8 cellular contexts compared by ENCODE assay signal in genomic region chr21:33374080-33374873, GRCh38. TPM values are rescaled to one million over a fixed set of nuclear protein-coding genes. Genes with fewer than 3 reads are reported as not detected.
DNase-seq lines count a peak whose midpoint lies in the region; ATAC-seq and TF ChIP-seq lines count a peak whose summit lies in the region.

No MANE protein-coding gene starts in this region.

- no peak overlapping the region for H2AFZ ChIP-seq in PC-9

- ATAC-seq in HG03139 (IDR thresholded peaks at IDR 0.05; ENCODE audit: unreplicated experiment), result peak; percentile 51
- peak; percentile 70 to 78 (median 75) for ATAC-seq in heart left ventricle
- no peak for ATAC-seq in GM18907 (IDR thresholded peaks at IDR 0.05; ENCODE audit: unreplicated experiment)
- no peak for ATAC-seq in GM21390 (IDR thresholded peaks at IDR 0.05; ENCODE audit: unreplicated experiment)

- CTCF ChIA-PET in PC-9 (lab: Charles Lee), result interaction anchor here (0.7 kb wide), 1 partner anchor 49 kb away, joined by 4 read pairs; the partner anchor contains the start of gene IFNAR1

- H4K20me1 ChIP-seq in PC-9 (ENCODE audit: insufficient read depth), result no peaks in the 10 kb centered on the region

- intact Hi-C loops in PC-9 (cut with micrococcal nuclease; ENCODE audit: unreplicated experiment), result loop anchor here (1.0 to 2.0 kb wide), 2 partner anchors 71 to 175 kb away; no protein-coding TSS in a partner anchor
- intact Hi-C loops in heart left ventricle (cut with DNase I), result loop anchor here in 8 of 10 donors (1.0 to 10.0 kb wide), 8 partner anchors 71 to 539 kb away; no protein-coding TSS in a partner anchor
- intact Hi-C loops in spleen (cut with DNase I; ENCODE audit: low total_unique reads), result no loop called here

- H3K79me2 ChIP-seq in PC-9 (ENCODE audit: low read depth), result no peaks in the 10 kb centered on the region

- H3K36me3 ChIP-seq in PC-9 (ENCODE audit: low read depth) (no peaks in the 10 kb centered on the region), heart left ventricle (no peaks in the 10 kb centered on the region), spleen (no peaks in the 10 kb centered on the region)

- peak overlapping the region; percentile 57 for H3K4me2 ChIP-seq in PC-9

- no TSS peak for BruUV-seq in PC-9 (replicated peaks; lab: Mats Ljungman, UMichigan)

- H3K27ac ChIP-seq in PC-9 (peak overlapping the region; percentile 81), heart left ventricle (peak overlapping the region in 5 of 12 donors; percentile 11 to 91 (median 34)), spleen (peak overlapping the region; percentile 42 to 90 (median 82))

- 33 to 39% (median 37%) methylated on average over 4 of the region's 4 CpGs for WGBS in heart left ventricle, 4 donors
- 16 to 25% (median 19%) methylated on average over 4 of the region's 4 CpGs for WGBS in spleen, 5 donors

- no peaks in the 10 kb centered on the region for H3K27me3 ChIP-seq in PC-9 (ENCODE audit: insufficient read depth, low read depth)
- H3K27me3 ChIP-seq in heart left ventricle, result no peaks in the 10 kb centered on the region
- peaks cover 0 to 6% (median 0%) of the 10 kb centered on the region in 7 donors for H3K27me3 ChIP-seq in spleen (replicated peaks in 1 of 7)

- H3K9me2 ChIP-seq in PC-9 (ENCODE audit: insufficient read depth), result no peaks in the 10 kb centered on the region

- no peak for TF ChIP-seq POLR2A in heart left ventricle (IDR thresholded peaks at IDR 0.05)
- no peak for TF ChIP-seq POLR2A in spleen (IDR thresholded peaks at IDR 0.05)

- H3K4me1 ChIP-seq in PC-9 (replicated peaks; ENCODE audit: insufficient read depth), result peaks cover 31% of the 10 kb centered on the region
- peaks cover 0 to 47% (median 4%) of the 10 kb centered on the region in 12 donors for H3K4me1 ChIP-seq in heart left ventricle
- H3K4me1 ChIP-seq in spleen, result peaks cover 15 to 94% (median 47%) of the 10 kb centered on the region in 6 donors

- H3K4me3 ChIP-seq in PC-9 (no peak overlapping the region), heart left ventricle (no peak overlapping the region), spleen (peak overlapping the region in 1 of 8 donors; percentile 37)

- POLR2A ChIA-PET in PC-9 (lab: Charles Lee; ENCODE audit: unreplicated experiment), result no interaction called here

- H3K9me3 ChIP-seq in PC-9 (ENCODE audit: insufficient read depth, low read depth) (no peaks in the 10 kb centered on the region), heart left ventricle (peaks cover 0 to 3% (median 0%) of the 10 kb centered on the region in 12 donors), spleen (peaks cover 0 to 5% (median 0%) of the 10 kb centered on the region in 8 donors)

- DNase-seq in EH (ENCODE audit: low read depth) (peak; percentile 60), PC-9 (peak; percentile 32 to 98), heart left ventricle (peak in 3 of 5 donors; percentile 54 to 58 (median 57)), spleen (no peak)
- peak; percentile 62 for DNase-seq in activated naive CD4-positive, alpha-beta T cell treated with anti-CD3 and anti-CD28 coated beads, Interleukin-2, amount 50 U/mL, for 16 hours

- TF ChIP-seq CTCF in PC-9 (conservative IDR thresholded peaks at IDR 0.05) (peak; percentile 71), heart left ventricle (IDR thresholded peaks at IDR 0.05) (peak; percentile 41 to 80 (median 67)), spleen (IDR thresholded peaks at IDR 0.05 in 8 of 11, conservative IDR thresholded peaks at IDR 0.05 in 3 of 11) (peak in 10 of 11 experiments; percentile 29 to 68 (median 56))

- H3F3A ChIP-seq in PC-9 (ENCODE audit: insufficient read depth, low read depth), result peaks cover 27% of the 10 kb centered on the region

RNA-seq across cellular contexts. Expression of gene IFNGR2, which starts 28.9 kb away (rescaled TPM):
- total RNA-seq in PC-9 (2021) (16.0 and 16.1 TPM in 2 replicates), heart left ventricle (10 to 100 TPM; 25.1 to 83.3 (median 35.7) TPM), spleen (100 to 1,000 TPM in 5 of 7 donors, 10 to 100 TPM in 2; 87.1 to 133 (median 114) TPM)
- polyA plus RNA-seq in heart left ventricle (10 to 100 TPM; 25.1 to 27.3 TPM), spleen (10 to 100 TPM; 73.6 to 77.9 (median 77.4) TPM)

RNA-seq across cellular contexts. Expression of gene IFNAR1, which starts 49.5 kb away (rescaled TPM):
- total RNA-seq in PC-9 (2021) (24.2 and 25.5 TPM in 2 replicates), heart left ventricle (10 to 100 TPM; 15.6 to 38.9 (median 22.5) TPM), spleen (10 to 100 TPM; 53.2 to 86.1 (median 75.6) TPM)
- polyA plus RNA-seq in heart left ventricle (10 to 100 TPM in 1 of 2 donors, 1 to 10 TPM in 1; 6.5 to 35.9 TPM), spleen (10 to 100 TPM in 2 of 3 donors, 1 to 10 TPM in 1; 9.2 to 12.8 (median 10.1) TPM)

Comparison
In these comparisons a context has a peak if more than half of its experiments do, and no peak if none do; other contexts are left out.
1. ATAC-seq: peak in HG03139 (single experiment) and heart left ventricle (4 of 4); none in GM18907 (single experiment) and GM21390 (single experiment).
2. Peak in every context shown above with its lines, with median percentiles within 50 percentile points of each other: CTCF ChIP-seq.